In genomic region chr4:5003918-5004317, GRCh38 we compare ENCODE assay signal across 29 cellular contexts.
"Had no signal": no experiment of that assay in that cellular context is flagged by ENCODE, and none has a peak within 500 bp of the region (broad histone marks: within the 10 kb centered on the region; RNA-seq: fewer than 3 reads in every experiment).

No MANE protein-coding gene starts in this region.

- H3K27ac ChIP-seq: stomach, suprapubic skin, testis, thoracic aorta, thyroid gland, tibial artery, tibial nerve, transverse colon, upper lobe of left lung, upper lobe of right lung, uterus, vagina had no signal

- ATAC-seq: stimulated activated effector memory CD8-positive, alpha-beta T cell treated with anti-CD3 and anti-CD28 coated beads, Interleukin-12 subunit alpha, Interleukin-12 subunit beta, amount 100 ng/mL, for 72 hours; stimulated activated memory B cell treated with anti-CD40 and anti-IgM and Interleukin-4, amounts not matched to agents 10 μg/mL and 1 μg/mL and 100 μg/mL, for 72 hours; stimulated activated naive B cell treated with anti-CD40 and anti-IgM and Interleukin-4, amounts not matched to agents 10 μg/mL and 1 μg/mL and 100 μg/mL, for 72 hours; stimulated activated naive CD8-positive, alpha-beta T cell treated with anti-CD3 and anti-CD28 coated beads, Interleukin-15, amount 100 ng/mL, for 72 hours; stimulated activated naive CD8-positive, alpha-beta T cell treated with anti-CD3 and anti-CD28 coated beads, Interleukin-15, Interleukin-2, amounts not matched to agents 100 U/mL and 50 U/mL, for 24 hours; upper lobe of right lung had no signal

- H3K4me3 ChIP-seq: stomach, suprapubic skin, testis, thoracic aorta, thyroid gland, tibial artery, tibial nerve, transverse colon, upper lobe of left lung, upper lobe of right lung, uterus, vagina had no signal

- DNase-seq: stimulated activated CD4-positive, alpha-beta T cell treated with anti-CD3 and anti-CD28 coated beads, Interleukin-2, amount 100 ng/mL, for 48 hours; stimulated activated CD4-positive, alpha-beta T cell treated with anti-CD3 and anti-CD28 coated beads, Interleukin-4, amount 100 ng/mL, for 1 hour; stimulated activated CD4-positive, alpha-beta T cell treated with anti-CD3 and anti-CD28 coated beads, Interleukin-4, amount 100 ng/mL, for 24 hours; stimulated activated CD4-positive, alpha-beta T cell treated with anti-CD3 and anti-CD28 coated beads, Interleukin-4, amount 100 ng/mL, for 4 hours; stimulated activated CD8-positive, alpha-beta memory T cell treated with anti-CD3 and anti-CD28 coated beads, Interleukin-4, amount 100 ng/mL, for 48 hours; stimulated activated naive B cell treated with anti-CD40 and anti-IgM and Interleukin-4, amounts not matched to agents 10 μg/mL and 1 μg/mL and 100 μg/mL, for 72 hours; stimulated activated naive CD4-positive, alpha-beta T cell; stimulated activated naive CD4-positive, alpha-beta T cell treated with Interleukin-2 at 50 U/mL for 16 hours; stimulated activated naive CD8-positive, alpha-beta T cell treated with anti-CD3 and anti-CD28 coated beads, Interleukin-15, amount 100 ng/mL, for 72 hours; stimulated activated naive CD8-positive, alpha-beta T cell treated with anti-CD3 and anti-CD28 coated beads, Interleukin-15, Interleukin-2, amounts not matched to agents 100 U/mL and 50 U/mL, for 24 hours; substantia nigra; testis; thyroid gland; tibial artery; transverse colon; trophoblast cell; upper lobe of left lung; uterus had no signal

- H3K4me1 ChIP-seq: stomach, suprapubic skin, testis, thyroid gland, tibial artery, tibial nerve, transverse colon, upper lobe of left lung, upper lobe of right lung, uterus, vagina had no signal

- H3K36me3 ChIP-seq: stomach, suprapubic skin, thoracic aorta, thyroid gland, tibial artery, tibial nerve, transverse colon, upper lobe of left lung, upper lobe of right lung, uterus, vagina had no signal

- H3K9me3 Mint-ChIP-seq: stimulated activated effector memory CD8-positive, alpha-beta T cell treated with anti-CD3 and anti-CD28 coated beads, Interleukin-12 subunit alpha, Interleukin-12 subunit beta, amount 100 ng/mL, for 72 hours; stimulated activated memory B cell treated with anti-CD40 and anti-IgM and Interleukin-4, amounts not matched to agents 10 μg/mL and 1 μg/mL and 100 μg/mL, for 72 hours; stimulated activated naive B cell treated with anti-CD40 and anti-IgM and Interleukin-4, amounts not matched to agents 10 μg/mL and 1 μg/mL and 100 μg/mL, for 72 hours; stimulated activated naive CD8-positive, alpha-beta T cell treated with anti-CD3 and anti-CD28 coated beads, Interleukin-15, amount 100 ng/mL, for 72 hours; stimulated activated naive CD8-positive, alpha-beta T cell treated with anti-CD3 and anti-CD28 coated beads, Interleukin-15, Interleukin-2, amounts not matched to agents 100 ng/mL and 50 ng/mL, for 24 hours; type B pancreatic cell had no signal

- H3K4me3 Mint-ChIP-seq: stimulated activated effector memory CD8-positive, alpha-beta T cell treated with anti-CD3 and anti-CD28 coated beads, Interleukin-12 subunit alpha, Interleukin-12 subunit beta, amount 100 ng/mL, for 72 hours; stimulated activated memory B cell treated with anti-CD40 and anti-IgM and Interleukin-4, amounts not matched to agents 10 μg/mL and 1 μg/mL and 100 μg/mL, for 72 hours; stimulated activated naive B cell treated with anti-CD40 and anti-IgM and Interleukin-4, amounts not matched to agents 10 μg/mL and 1 μg/mL and 100 μg/mL, for 72 hours; stimulated activated naive CD8-positive, alpha-beta T cell treated with anti-CD3 and anti-CD28 coated beads, Interleukin-15, amount 100 ng/mL, for 72 hours; stimulated activated naive CD8-positive, alpha-beta T cell treated with anti-CD3 and anti-CD28 coated beads, Interleukin-15, Interleukin-2, amounts not matched to agents 100 ng/mL and 50 ng/mL, for 24 hours; type B pancreatic cell had no signal

- H3K9me3 ChIP-seq: stomach, suprapubic skin, testis, thoracic aorta, thyroid gland, tibial artery, tibial nerve, transverse colon, upper lobe of left lung, upper lobe of right lung, uterus, vagina had no signal

- H3K36me3 Mint-ChIP-seq: stimulated activated effector memory CD8-positive, alpha-beta T cell treated with anti-CD3 and anti-CD28 coated beads, Interleukin-12 subunit alpha, Interleukin-12 subunit beta, amount 100 ng/mL, for 72 hours; stimulated activated memory B cell treated with anti-CD40 and anti-IgM and Interleukin-4, amounts not matched to agents 10 μg/mL and 1 μg/mL and 100 μg/mL, for 72 hours; stimulated activated naive B cell treated with anti-CD40 and anti-IgM and Interleukin-4, amounts not matched to agents 10 μg/mL and 1 μg/mL and 100 μg/mL, for 72 hours; type B pancreatic cell had no signal

- H3K27ac Mint-ChIP-seq: stimulated activated effector memory CD8-positive, alpha-beta T cell treated with anti-CD3 and anti-CD28 coated beads, Interleukin-12 subunit alpha, Interleukin-12 subunit beta, amount 100 ng/mL, for 72 hours; stimulated activated memory B cell treated with anti-CD40 and anti-IgM and Interleukin-4, amounts not matched to agents 10 μg/mL and 1 μg/mL and 100 μg/mL, for 72 hours; stimulated activated naive B cell treated with anti-CD40 and anti-IgM and Interleukin-4, amounts not matched to agents 10 μg/mL and 1 μg/mL and 100 μg/mL, for 72 hours; stimulated activated naive CD8-positive, alpha-beta T cell treated with anti-CD3 and anti-CD28 coated beads, Interleukin-15, amount 100 ng/mL, for 72 hours; stimulated activated naive CD8-positive, alpha-beta T cell treated with anti-CD3 and anti-CD28 coated beads, Interleukin-15, Interleukin-2, amounts not matched to agents 100 ng/mL and 50 ng/mL, for 24 hours; type B pancreatic cell had no signal

- FAIRE-seq: urothelium cell line had no signal

- H3K27me3 ChIP-seq: testis, thyroid gland, uterus, vagina had no signal

- H3K4me1 Mint-ChIP-seq: stimulated activated effector memory CD8-positive, alpha-beta T cell treated with anti-CD3 and anti-CD28 coated beads, Interleukin-12 subunit alpha, Interleukin-12 subunit beta, amount 100 ng/mL, for 72 hours; stimulated activated memory B cell treated with anti-CD40 and anti-IgM and Interleukin-4, amounts not matched to agents 10 μg/mL and 1 μg/mL and 100 μg/mL, for 72 hours; stimulated activated naive B cell treated with anti-CD40 and anti-IgM and Interleukin-4, amounts not matched to agents 10 μg/mL and 1 μg/mL and 100 μg/mL, for 72 hours; stimulated activated naive CD8-positive, alpha-beta T cell treated with anti-CD3 and anti-CD28 coated beads, Interleukin-15, amount 100 ng/mL, for 72 hours had no signal
